Comparison of ENCODE assay signal across 8 cellular contexts in the genomic region with DNA sequence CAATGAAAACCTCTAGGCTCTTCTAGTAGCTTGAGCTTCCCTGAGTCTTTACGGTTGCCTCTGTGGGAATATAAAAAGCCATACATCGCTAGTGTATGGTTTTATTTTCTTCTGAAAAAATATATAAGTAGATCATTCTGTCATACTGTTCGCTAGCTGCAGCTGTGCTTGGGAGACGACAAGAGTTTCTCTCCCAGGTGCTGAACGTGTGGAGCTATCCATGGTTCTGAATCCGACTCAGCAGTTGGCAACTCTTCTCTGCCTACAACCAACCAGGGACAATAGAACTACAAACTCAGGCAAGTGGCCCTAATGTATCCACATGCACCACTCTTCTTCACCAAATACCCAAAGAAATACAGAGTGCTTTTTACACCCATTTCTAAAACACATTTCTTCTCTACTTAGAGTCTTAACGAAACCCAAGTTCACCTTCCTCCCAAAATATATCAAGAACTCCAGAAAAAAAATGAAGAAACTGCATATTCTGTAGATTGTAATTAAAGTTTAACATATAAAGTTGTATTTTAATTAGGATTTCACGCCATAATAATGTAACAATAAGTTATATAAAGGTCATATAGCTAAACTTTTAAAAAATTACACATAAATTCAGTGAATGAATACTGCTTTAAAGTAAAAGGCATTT. TPM values are rescaled to one million over a fixed set of nuclear protein-coding genes. Genes with fewer than 3 reads are reported as not detected.
DNase-seq lines count a peak whose midpoint lies in the region; ATAC-seq and TF ChIP-seq lines count a peak whose summit lies in the region.

No MANE protein-coding gene starts in this region.

- no peak overlapping the region for H3K4me3 ChIP-seq in adrenal gland
- no peak overlapping the region for H3K4me3 ChIP-seq in thyroid gland (replicated peaks in 1 of 3)

- no peak for TF ChIP-seq CTCF in adrenal gland (IDR thresholded peaks at IDR 0.05)
- TF ChIP-seq CTCF in thyroid gland (IDR thresholded peaks at IDR 0.05), result no peak

- peaks cover 13% of the 10 kb centered on the region for H3K27me3 ChIP-seq in adrenal gland
- H3K27me3 ChIP-seq in thyroid gland, result peaks cover 6% of the 10 kb centered on the region

- H3K36me3 ChIP-seq in adrenal gland (replicated peaks in 1 of 2) (no peaks in the 10 kb centered on the region), thyroid gland (no peaks in the 10 kb centered on the region)

- H3K27ac ChIP-seq in adrenal gland (no peak overlapping the region), thyroid gland (no peak overlapping the region)

- peaks cover 0 to 3% (median 0%) of the 10 kb centered on the region in 3 donors for H3K9me3 ChIP-seq in adrenal gland (replicated peaks in 1 of 3)
- H3K9me3 ChIP-seq in thyroid gland, result no peaks in the 10 kb centered on the region

- ATAC-seq in GM21515 (IDR thresholded peaks at IDR 0.05; ENCODE audit: unreplicated experiment) (peak; percentile 73), GM18517 (IDR thresholded peaks at IDR 0.05; ENCODE audit: unreplicated experiment) (no peak)

- H3K4me1 ChIP-seq in adrenal gland (replicated peaks in 1 of 2) (peaks cover 0 to 4% of the 10 kb centered on the region in 2 donors), thyroid gland (peaks cover 6 to 7% of the 10 kb centered on the region in 2 donors)

- WGBS in adrenal gland, 4 donors, result 10 to 16% (median 12%) methylated on average over 8 of the region's 8 CpGs
- WGBS in thyroid gland, 2 donors, result 8 to 9% methylated on average over 8 of the region's 8 CpGs

- peak; percentile 74 for DNase-seq in ELF-1 (ENCODE audit: low read depth, low spot score)
- DNase-seq in LHCN-M2 (ENCODE audit: low read depth), result peak; percentile 72
- peak; percentile 45 to 73 (median 68) for DNase-seq in adrenal gland
- peak; percentile 78 for DNase-seq in iPS-NIHi11 (ENCODE audit: low spot score)
- DNase-seq in thyroid gland, result peak; percentile 41 to 69
- DNase-seq in NCI-H2029 treated with DMSO at 0.1 percent for 48 hours (lab: John Stamatoyannopoulos, UW), result no peak

- intact Hi-C loops in adrenal gland (cut with DNase I), result no loop called here
- intact Hi-C loops in thyroid gland (cut with DNase I), result no loop called here

- no peak for TF ChIP-seq POLR2A in adrenal gland (IDR thresholded peaks at IDR 0.05)
- no peak for TF ChIP-seq POLR2A in thyroid gland (IDR thresholded peaks at IDR 0.05)

RNA-seq across cellular contexts. Expression of gene KCNH7, which starts 2.2 kb away (rescaled TPM):
- total RNA-seq in LHCN-M2 (2014; rRNA removed) (not detected in 2 replicates), adrenal gland (under 1 TPM in 3 of 8 donors, not detected in 5; 0.41 to 0.91 (median 0.44) TPM), thyroid gland (not detected)
- polyA plus RNA-seq in LHCN-M2 (2012), result not detected
- polyA plus RNA-seq in adrenal gland, result under 1 TPM in 2 of 3 donors, not detected in 1; 0.16 to 0.48 TPM
